ENCODE assay signal across 15 cellular contexts in genomic region chr4:63937961-63938360, GRCh38.
DNase-seq lines count a peak whose midpoint lies in the region; ATAC-seq and TF ChIP-seq lines count a peak whose summit lies in the region.
"Had no signal": no experiment of that assay in that cellular context is flagged by ENCODE, and none has a peak within 500 bp of the region (broad histone marks: within the 10 kb centered on the region; RNA-seq: fewer than 3 reads in every experiment).

No MANE protein-coding gene starts in this region.

- no peak overlapping the region for H3K56ac ChIP-seq in mesendoderm (ENCODE audit: low read length)

- H3K4me1 ChIP-seq in right atrium auricular region (no peaks in the 10 kb centered on the region), esophagus muscularis mucosa (no peaks in the 10 kb centered on the region), mesendoderm (ENCODE audit: control insufficient read depth, low read depth, low read length) (no peaks in the 10 kb centered on the region), vagina (no peaks in the 10 kb centered on the region)

- no peak overlapping the region for H2AK5ac ChIP-seq in mesendoderm (ENCODE audit: low read length)

- no peak overlapping the region for H3K9ac ChIP-seq in mesendoderm (ENCODE audit: low read length)

- TF ChIP-seq POLR2A in esophagus muscularis mucosa (IDR thresholded peaks at IDR 0.05; ENCODE audit: low read depth) (no peak), vagina (IDR thresholded peaks at IDR 0.05) (no peak)

- H3K4ac ChIP-seq in mesendoderm (ENCODE audit: low read depth, low read length): no peak overlapping the region

- H3K18ac ChIP-seq in mesendoderm (ENCODE audit: low read length): no peak overlapping the region

- no peak for TF ChIP-seq EP300 in esophagus muscularis mucosa (IDR thresholded peaks at IDR 0.05)

- H3K23ac ChIP-seq in mesendoderm (ENCODE audit: low read length): no peak overlapping the region

- no peak overlapping the region for H4K8ac ChIP-seq in mesendoderm (ENCODE audit: low read depth, low read length)

- intact Hi-C loops in Right ventricle myocardium inferior (cut with DNase I): no loop called here
- intact Hi-C loops in esophagus muscularis mucosa (cut with DNase I): no loop called here
- intact Hi-C loops in vagina (cut with DNase I): no loop called here

- no peaks in the 10 kb centered on the region for H3K27me3 ChIP-seq in right atrium auricular region
- no peaks in the 10 kb centered on the region for H3K27me3 ChIP-seq in esophagus muscularis mucosa
- no peaks in the 10 kb centered on the region for H3K27me3 ChIP-seq in mesendoderm (ENCODE audit: insufficient read depth, low read length, poor library complexity)
- no peaks in the 10 kb centered on the region for H3K27me3 ChIP-seq in vagina

- H3K36me3 ChIP-seq in right atrium auricular region (no peaks in the 10 kb centered on the region), esophagus muscularis mucosa (no peaks in the 10 kb centered on the region), mesendoderm (ENCODE audit: control insufficient read depth, insufficient read depth, low read length) (no peaks in the 10 kb centered on the region), vagina (no peaks in the 10 kb centered on the region)

- no peak overlapping the region for H3K4me2 ChIP-seq in mesendoderm (ENCODE audit: low read length)

- peak; percentile 80 for ATAC-seq in Right ventricle myocardium inferior
- ATAC-seq in HG02852 (IDR thresholded peaks at IDR 0.05; ENCODE audit: unreplicated experiment): no peak
- no peak for ATAC-seq in HG02588 (IDR thresholded peaks at IDR 0.05; ENCODE audit: unreplicated experiment)
- ATAC-seq: activated CD8-positive, alpha-beta T cell treated with anti-CD3 and anti-CD28 coated beads, Interleukin-2, amount 10 ng/mL, durations not matched to agents 7 days and 5 days; activated T-helper 17 cell treated with anti-CD3 and anti-CD28 coated beads, Interleukin-2, amount 50 U/mL, for 72 hours had no signal

- no peak for DNase-seq in Right ventricle myocardium inferior (ENCODE audit: missing footprints)
- DNase-seq in right atrium auricular region (ENCODE audit: low spot score): no peak
- DNase-seq in esophagus muscularis mucosa (ENCODE audit: extremely low spot score): peak; percentile 78
- peak; percentile 1 for DNase-seq in mesendoderm
- no peak for DNase-seq in vagina (ENCODE audit: extremely low spot score in 2 of 2)
- no peak for DNase-seq in SW 1271 (lab: John Stamatoyannopoulos, UW)
- DNase-seq: activated CD8-positive, alpha-beta T cell treated with anti-CD3 and anti-CD28 coated beads, Interleukin-2, amount 10 ng/mL, durations not matched to agents 7 days and 5 days; anterior cingulate cortex; CD4-positive, alpha-beta memory T cell; MM.1S; NCI-H2081; stimulated activated CD8-positive, alpha-beta memory T cell treated with anti-CD3 and anti-CD28 coated beads, Interleukin-4, amount 100 ng/mL, for 48 hours had no signal

- H3K4me3 ChIP-seq in right atrium auricular region: peak overlapping the region in 1 of 2 donors; percentile 15
- H3K4me3 ChIP-seq in esophagus muscularis mucosa: peak overlapping the region in 1 of 4 donors; percentile 12
- H3K4me3 ChIP-seq in mesendoderm (ENCODE audit: low read length): no peak overlapping the region
- peak overlapping the region; percentile 1 to 14 for H3K4me3 ChIP-seq in vagina

- H3K27ac ChIP-seq in right atrium auricular region (no peak overlapping the region), esophagus muscularis mucosa (replicated peaks in 1 of 4) (no peak overlapping the region), mesendoderm (ENCODE audit: low read depth, low read length) (no peak overlapping the region), vagina (no peak overlapping the region)

- no peak overlapping the region for H2BK120ac ChIP-seq in mesendoderm (ENCODE audit: low read depth, low read length)

- H2BK15ac ChIP-seq in mesendoderm (replicated peaks; ENCODE audit: low read depth): no peak overlapping the region

- 34% methylated on average over 4 of the region's 4 CpGs for WGBS in esophagus muscularis mucosa
- WGBS in mesendoderm (ENCODE audit: extremely low coverage, insufficient coverage, low lambda C conversion rate): no CpG with 5 or more reads among the region's 4 CpGs

- H3K79me2 ChIP-seq in mesendoderm (ENCODE audit: control insufficient read depth, insufficient read depth, low read length): no peaks in the 10 kb centered on the region

- H4K5ac ChIP-seq in mesendoderm (ENCODE audit: low read length): no peak overlapping the region

- no peaks in the 10 kb centered on the region for H3K79me1 ChIP-seq in mesendoderm (ENCODE audit: low read length)

- no peak overlapping the region for H2BK5ac ChIP-seq in mesendoderm (ENCODE audit: low read length)

- H3K9me3 ChIP-seq in right atrium auricular region (no peaks in the 10 kb centered on the region), esophagus muscularis mucosa (no peaks in the 10 kb centered on the region), vagina (no peaks in the 10 kb centered on the region)

- TF ChIP-seq CTCF in right atrium auricular region (IDR thresholded peaks at IDR 0.05): no peak
- TF ChIP-seq CTCF in esophagus muscularis mucosa (IDR thresholded peaks at IDR 0.05): no peak
- TF ChIP-seq CTCF in vagina (IDR thresholded peaks at IDR 0.05): no peak

Comparison
In these comparisons a context has a peak if more than half of its experiments do, and no peak if none do; other contexts are left out.
1. DNase-seq: peak in esophagus muscularis mucosa (single experiment) and mesendoderm (single experiment); none in Right ventricle myocardium inferior (single experiment), right atrium auricular region (single experiment), vagina (0 of 2) and SW 1271 (0 of 2).